21 cellular contexts compared by ENCODE assay signal in genomic region chr3:127263586-127264231, GRCh38. TPM values are rescaled to one million over a fixed set of nuclear protein-coding genes. Genes with fewer than 3 reads are reported as not detected.
DNase-seq lines count a peak whose midpoint lies in the region.
"Had no signal": no experiment of that assay in that cellular context is flagged by ENCODE, and none has a peak within 500 bp of the region (broad histone marks: within the 10 kb centered on the region; RNA-seq: fewer than 3 reads in every experiment).

No MANE protein-coding gene starts in this region.

- H3K4ac ChIP-seq in neuronal stem cell (ENCODE audit: low read length): no peak overlapping the region

- DNase-seq in NCI-H146 (lab: John Stamatoyannopoulos, UW): peak; percentile 26
- DNase-seq in NCI-H146 treated with DMSO at 0.1 percent for 48 hours (lab: John Stamatoyannopoulos, UW; ENCODE audit: unreplicated experiment): no peak
- DNase-seq in G401 (ENCODE audit: low spot score): peak; percentile 37
- peak; percentile 20 for DNase-seq in astrocyte of the hippocampus (ENCODE audit: low read depth, low spot score)
- DNase-seq in neuronal stem cell (ENCODE audit: low spot score): no peak
- DNase-seq in SIG-M5 (lab: John Stamatoyannopoulos, UW): no peak
- DNase-seq in DMS79 treated with DMSO at 0.1 percent for 48 hours (lab: John Stamatoyannopoulos, UW): no peak
- no peak for DNase-seq in NCI-H2081 treated with DMSO at 0.1 percent for 48 hours (lab: John Stamatoyannopoulos, UW)
- DNase-seq: CD4-positive, alpha-beta memory T cell; DMS53; H9; KG1; MM.1S; NCI-H1105 treated with DMSO at 0.1 percent for 48 hours; NCI-H2029; NCI-H524; Right ventricle myocardium superior had no signal

- no peak overlapping the region for H3K4me2 ChIP-seq in neuronal stem cell (ENCODE audit: insufficient read depth, low read length, poor library complexity, severe bottlenecking)

- in situ Hi-C loops in G401 (cut with HindIII; ENCODE audit: low sequenced_read_pairs): no loop called here

- H3K9ac ChIP-seq in neuronal stem cell (ENCODE audit: low read depth, low read length, poor library complexity): peak overlapping the region; percentile 27

- H3K23ac ChIP-seq in neuronal stem cell (ENCODE audit: low read depth, low read length, poor library complexity): no peak overlapping the region

- no peak overlapping the region for H3K4me3 ChIP-seq in neuronal stem cell (ENCODE audit: low read length in 2 of 2)

- H3K4me1 ChIP-seq in neuronal stem cell (ENCODE audit: control insufficient read depth in 2 of 2, insufficient read depth in 1 of 2, low read depth in 1 of 2, low read length in 2 of 2): peaks cover 0 to 6% of the 10 kb centered on the region in 2 donors

- no peak overlapping the region for H3K14ac ChIP-seq in neuronal stem cell (ENCODE audit: low read length)

- no peaks in the 10 kb centered on the region for H3K36me3 ChIP-seq in neuronal stem cell (replicated peaks in 1 of 2; ENCODE audit: control insufficient read depth in 2 of 2, insufficient read depth in 2 of 2, low read length in 2 of 2)

- H3K27ac ChIP-seq in neuronal stem cell (replicated peaks; ENCODE audit: low read length): no peak overlapping the region
- H3K27ac ChIP-seq: 22Rv1 had no signal

- peaks cover 0 to 3% of the 10 kb centered on the region in 2 donors for H3K9me3 ChIP-seq in neuronal stem cell (replicated peaks in 1 of 2; ENCODE audit: control insufficient read depth in 2 of 2, insufficient read depth in 1 of 2, low read depth in 1 of 2, low read length in 2 of 2)

- peak overlapping the region; percentile 88 for H2BK15ac ChIP-seq in neuronal stem cell (ENCODE audit: low read length)

- H4K8ac ChIP-seq in neuronal stem cell (ENCODE audit: low read depth, low read length): no peak overlapping the region

- H3K18ac ChIP-seq in neuronal stem cell (ENCODE audit: low read length): peak overlapping the region; percentile 65

- no peak overlapping the region for H2AFZ ChIP-seq in neuronal stem cell (ENCODE audit: low read length)

- no peak overlapping the region for H2BK5ac ChIP-seq in neuronal stem cell (ENCODE audit: low read length)

- H3K79me1 ChIP-seq in neuronal stem cell (ENCODE audit: low read depth, low read length): no peaks in the 10 kb centered on the region

- H2AK5ac ChIP-seq in neuronal stem cell (ENCODE audit: low read depth, low read length): peak overlapping the region; percentile 63

- peaks cover 0 to 18% (median 0%) of the 10 kb centered on the region in 3 experiments for H3K27me3 ChIP-seq in neuronal stem cell (ENCODE audit: control insufficient read depth in 3 of 3, insufficient read depth in 3 of 3, low read depth in 1 of 3, low read length in 3 of 3)

- peak overlapping the region; percentile 27 for H4K91ac ChIP-seq in neuronal stem cell (ENCODE audit: low read depth, low read length, poor library complexity)

- no CpG with 5 or more reads among the region's 9 CpGs for WGBS in neuronal stem cell (ENCODE audit: extremely low coverage in 2 of 2, insufficient read length in 2 of 2, insufficient replicate concordance in 1 of 2), 2 donors

- H2BK120ac ChIP-seq in neuronal stem cell (ENCODE audit: low read depth, low read length): no peak overlapping the region

- H2BK12ac ChIP-seq in neuronal stem cell (ENCODE audit: low read length): no peak overlapping the region

RNA-seq across cellular contexts. Expression of gene PRR20G, which starts 24.1 kb away (rescaled TPM):
- not detected in 2 replicates for total RNA-seq in G401 (2014; rRNA removed; shearing (Covaris generic))
- polyA plus RNA-seq in neuronal stem cell (2013, experiment 1 of 2): not detected
- not detected for polyA plus RNA-seq in neuronal stem cell (2013, experiment 2 of 2)
- total RNA-seq: Calu3; CD4-positive, alpha-beta memory T cell; Right ventricle myocardium superior had no signal
- polyA plus RNA-seq: AG04450; BJ; CD4-positive, alpha-beta memory T cell had no signal

Comparison
In these comparisons a context has a peak if more than half of its experiments do, and no peak if none do; other contexts are left out.
1. DNase-seq: peak in NCI-H146 (single experiment), G401 (single experiment) and astrocyte of the hippocampus (single experiment); none in NCI-H146 treated with DMSO at 0.1 percent for 48 hours (single experiment), neuronal stem cell (single experiment), SIG-M5 (single experiment), DMS79 treated with DMSO at 0.1 percent for 48 hours (single experiment) and NCI-H2081 treated with DMSO at 0.1 percent for 48 hours (single experiment).